ENCODE assay signal across 16 cellular contexts in the genomic region with DNA sequence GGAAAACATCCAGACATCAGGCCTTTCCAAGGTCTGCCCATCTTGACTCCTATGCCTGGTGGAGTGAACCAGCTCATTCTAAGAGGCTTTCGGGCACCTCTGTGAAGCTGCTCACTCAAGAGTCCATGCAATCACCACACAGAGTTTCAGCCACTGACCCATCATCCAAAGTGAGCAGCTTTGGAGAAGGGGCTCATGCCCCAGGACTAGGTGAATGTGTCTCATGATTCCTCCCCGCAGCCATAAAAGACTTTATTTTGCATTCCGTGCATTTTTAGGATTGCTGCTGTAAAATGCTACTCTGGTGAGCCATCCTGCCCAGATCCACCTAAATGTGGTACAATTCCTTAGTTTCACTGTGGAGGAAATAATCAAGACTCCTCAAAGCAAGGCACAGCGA. TPM values are rescaled to one million over a fixed set of nuclear protein-coding genes. Genes with fewer than 3 reads are reported as not detected.
A peak's percentile ranks its signal among the peaks of the same experiment; 100 is the strongest.
DNase-seq lines count a peak whose midpoint lies in the region; FAIRE-seq and TF ChIP-seq lines count a peak whose summit lies in the region.
"Had no signal": no experiment of that assay in that cellular context is flagged by ENCODE, and none has a peak within 500 bp of the region (broad histone marks: within the 10 kb centered on the region; RNA-seq: fewer than 3 reads in every experiment).

No MANE protein-coding gene starts in this region.

- no peak overlapping the region for H3K4me3 Mint-ChIP-seq in activated T-cell treated with anti-CD3 and anti-CD28 coated beads, Interleukin-2, amount 50 U/mL, for 24 hours
- no peak overlapping the region for H3K4me3 Mint-ChIP-seq in activated CD4-positive, alpha-beta memory T cell treated with anti-CD3 and anti-CD28 coated beads, Interleukin-2, amount 10 ng/mL, durations not matched to agents 7 days and 5 days
- H3K4me3 Mint-ChIP-seq: activated CD8-positive, alpha-beta T cell treated with anti-CD3 and anti-CD28 coated beads, Interleukin-2, amount 10 ng/mL, durations not matched to agents 7 days and 5 days; immature natural killer cell had no signal

- no peak for TF ChIP-seq CTCF in BJ (IDR thresholded peaks at IDR 0.05; ENCODE audit: insufficient read depth, low read depth, low read length)
- TF ChIP-seq CTCF in brain microvascular endothelial cell (IDR thresholded peaks at IDR 0.05; ENCODE audit: low read depth, low read length, missing control alignments) = no peak
- TF ChIP-seq CTCF in parathyroid adenoma (IDR thresholded peaks at IDR 0.05) = no peak

- H3K27me3 Mint-ChIP-seq in activated T-cell treated with anti-CD3 and anti-CD28 coated beads, Interleukin-2, amount 50 U/mL, for 24 hours = no peaks in the 10 kb centered on the region
- H3K27me3 Mint-ChIP-seq in activated CD4-positive, alpha-beta memory T cell treated with anti-CD3 and anti-CD28 coated beads, Interleukin-2, amount 10 ng/mL, durations not matched to agents 7 days and 5 days = peaks cover 15% of the 10 kb centered on the region

- peak overlapping the region; percentile 73 for H2AFZ ChIP-seq in parathyroid adenoma

- no peak overlapping the region for H3K4me3 ChIP-seq in BJ (ENCODE audit: low read depth, low read length)
- H3K4me3 ChIP-seq in brain microvascular endothelial cell (ENCODE audit: low read depth, low read length) = no peak overlapping the region
- H3K4me3 ChIP-seq in parathyroid adenoma (ENCODE audit: low read depth, low read length) = no peak overlapping the region
- H3K4me3 ChIP-seq: BLaER1 treated with 17β-estradiol and CSF1 and Interleukin-3, amounts not matched to agents 10 nM and 100 nM; cardiac muscle cell; GM12878 had no signal

- H3K27ac ChIP-seq in brain microvascular endothelial cell (no peak overlapping the region), parathyroid adenoma (peak overlapping the region; percentile 99)
- H3K27ac ChIP-seq: BLaER1 treated with 17β-estradiol and CSF1 and Interleukin-3, amounts not matched to agents 10 nM and 100 nM; cardiac muscle cell had no signal

- no peaks in the 10 kb centered on the region for H3K27me3 ChIP-seq in BJ (ENCODE audit: control insufficient read depth, insufficient read depth, low read length)
- H3K27me3 ChIP-seq in brain microvascular endothelial cell (replicated peaks) = no peaks in the 10 kb centered on the region
- H3K27me3 ChIP-seq in parathyroid adenoma (ENCODE audit: control insufficient read depth, insufficient read depth, low read length) = no peaks in the 10 kb centered on the region
- H3K27me3 ChIP-seq: BLaER1 treated with 17β-estradiol and CSF1 and Interleukin-3, amounts not matched to agents 10 nM and 100 nM; cardiac muscle cell had no signal

- peaks cover 2% of the 10 kb centered on the region for H3K9me3 ChIP-seq in parathyroid adenoma (ENCODE audit: control insufficient read depth, low read length)

- POLR2A ChIA-PET in BJ (lab: Charles Lee) = no interaction called here
- POLR2A ChIA-PET in activated CD4-positive, alpha-beta memory T cell treated with anti-CD3 and anti-CD28 coated beads, Interleukin-2, amount 10 ng/mL, durations not matched to agents 7 days and 5 days (lab: Charles Lee) = interaction anchor here (1.3 to 2.4 kb wide), 2 partner anchors 8 to 10 kb away, joined by 4 to 8 read pairs; no protein-coding TSS in a partner anchor

- no peak overlapping the region for H3K9ac ChIP-seq in parathyroid adenoma
- H3K9ac ChIP-seq: BLaER1 treated with 17β-estradiol and CSF1 and Interleukin-3, amounts not matched to agents 10 nM and 100 nM had no signal

- no peak overlapping the region for H3K4me2 ChIP-seq in parathyroid adenoma (ENCODE audit: low read length)
- H3K4me2 ChIP-seq: BLaER1 treated with 17β-estradiol and CSF1 and Interleukin-3, amounts not matched to agents 10 nM and 100 nM had no signal

- H3K27ac Mint-ChIP-seq in activated T-cell treated with anti-CD3 and anti-CD28 coated beads, Interleukin-2, amount 50 U/mL, for 24 hours = no peak overlapping the region
- H3K27ac Mint-ChIP-seq in activated CD4-positive, alpha-beta memory T cell treated with anti-CD3 and anti-CD28 coated beads, Interleukin-2, amount 10 ng/mL, durations not matched to agents 7 days and 5 days = no peak overlapping the region
- H3K27ac Mint-ChIP-seq: activated CD8-positive, alpha-beta T cell treated with anti-CD3 and anti-CD28 coated beads, Interleukin-2, amount 10 ng/mL, durations not matched to agents 7 days and 5 days had no signal

- peaks cover 16% of the 10 kb centered on the region for H3K4me1 Mint-ChIP-seq in activated T-cell treated with anti-CD3 and anti-CD28 coated beads, Interleukin-2, amount 50 U/mL, for 24 hours (ENCODE audit: low read depth)
- peaks cover 9% of the 10 kb centered on the region for H3K4me1 Mint-ChIP-seq in activated CD4-positive, alpha-beta memory T cell treated with anti-CD3 and anti-CD28 coated beads, Interleukin-2, amount 10 ng/mL, durations not matched to agents 7 days and 5 days

- H3K36me3 Mint-ChIP-seq in activated T-cell treated with anti-CD3 and anti-CD28 coated beads, Interleukin-2, amount 50 U/mL, for 24 hours (ENCODE audit: low read depth) = no peaks in the 10 kb centered on the region
- no peaks in the 10 kb centered on the region for H3K36me3 Mint-ChIP-seq in activated CD4-positive, alpha-beta memory T cell treated with anti-CD3 and anti-CD28 coated beads, Interleukin-2, amount 10 ng/mL, durations not matched to agents 7 days and 5 days (ENCODE audit: low read depth)
- H3K36me3 Mint-ChIP-seq: immature natural killer cell had no signal

- CTCF ChIA-PET in BJ (lab: Yijun Ruan, JAX) = interaction anchor here (0.6 to 1.8 kb wide), 2 partner anchors 12 to 127 kb away, joined by 3 to 4 read pairs; no protein-coding TSS in a partner anchor
- CTCF ChIA-PET in activated CD4-positive, alpha-beta memory T cell treated with anti-CD3 and anti-CD28 coated beads, Interleukin-2, amount 10 ng/mL, durations not matched to agents 7 days and 5 days (lab: Charles Lee) = interaction anchor here (1.1 kb wide), 1 partner anchor 145 kb away, joined by 3 read pairs; no protein-coding TSS in a partner anchor

- no peaks in the 10 kb centered on the region for H3K9me3 Mint-ChIP-seq in activated T-cell treated with anti-CD3 and anti-CD28 coated beads, Interleukin-2, amount 50 U/mL, for 24 hours
- H3K9me3 Mint-ChIP-seq in activated CD4-positive, alpha-beta memory T cell treated with anti-CD3 and anti-CD28 coated beads, Interleukin-2, amount 10 ng/mL, durations not matched to agents 7 days and 5 days = no peaks in the 10 kb centered on the region
- H3K9me3 Mint-ChIP-seq: immature natural killer cell had no signal

- H3K4me1 ChIP-seq in parathyroid adenoma = peaks cover 58% of the 10 kb centered on the region

- H3K79me2 ChIP-seq in parathyroid adenoma = no peaks in the 10 kb centered on the region

- H3K36me3 ChIP-seq in BJ (ENCODE audit: control insufficient read depth, insufficient read depth, low read length) (no peaks in the 10 kb centered on the region), brain microvascular endothelial cell (replicated peaks) (no peaks in the 10 kb centered on the region), parathyroid adenoma (ENCODE audit: control insufficient read depth, insufficient read depth, low read length) (no peaks in the 10 kb centered on the region)
- H3K36me3 ChIP-seq: BLaER1 treated with 17β-estradiol and CSF1 and Interleukin-3, amounts not matched to agents 10 nM and 100 nM; cardiac muscle cell had no signal

- DNase-seq in BJ (ENCODE audit: low read depth) (peak; percentile 30), HTR-8/SVneo (ENCODE audit: insufficient read length, low spot score) (peak; percentile 38), brain microvascular endothelial cell (peak; percentile 6), SHP77 (lab: John Stamatoyannopoulos, UW) (no peak), putamen (ENCODE audit: low spot score) (no peak)
- DNase-seq in activated T-cell treated with anti-CD3 and anti-CD28 coated beads, Interleukin-2, amount 50 U/mL, for 24 hours = no peak
- no peak for DNase-seq in activated CD4-positive, alpha-beta memory T cell treated with anti-CD3 and anti-CD28 coated beads, Interleukin-2, amount 10 ng/mL, durations not matched to agents 7 days and 5 days
- DNase-seq: activated CD8-positive, alpha-beta T cell treated with anti-CD3 and anti-CD28 coated beads, Interleukin-2, amount 10 ng/mL, durations not matched to agents 7 days and 5 days; foreskin melanocyte; immature natural killer cell; NCI-H1417 treated with DMSO at 0.1 percent for 48 hours; nucleus accumbens had no signal

- in situ Hi-C loops in brain microvascular endothelial cell (cut with HindIII; ENCODE audit: low pct_ligation_motif_present, low sequenced_read_pairs) = no loop called here

- no peak for FAIRE-seq in HTR-8/SVneo (lab: Jason Lieb, UNC)
- FAIRE-seq: GM12878 had no signal

RNA-seq across cellular contexts. Expression of a gene that starts 44.5 kb away (rescaled TPM):
- polyA plus RNA-seq in BJ (2011; rRNA removed) = 113 and 117 TPM in 2 replicates
- 76.5 and 83.8 TPM in 2 replicates for polyA minus RNA-seq in BJ (2011; rRNA and poly(A)+ RNA removed)
- total RNA-seq in activated CD4-positive, alpha-beta memory T cell treated with anti-CD3 and anti-CD28 coated beads, Interleukin-2, amount 10 ng/mL, durations not matched to agents 7 days and 5 days = 100 to 1,000 TPM; 225 to 228 TPM

Comparison
In these comparisons a context has a peak if more than half of its experiments do, and no peak if none do; other contexts are left out.
1. DNase-seq: peak in BJ (single experiment), HTR-8/SVneo (single experiment) and brain microvascular endothelial cell (single experiment); none in SHP77 (0 of 2), activated T-cell treated with anti-CD3 and anti-CD28 coated beads, Interleukin-2, amount 50 U/mL, for 24 hours (single experiment), putamen (single experiment) and activated CD4-positive, alpha-beta memory T cell treated with anti-CD3 and anti-CD28 coated beads, Interleukin-2, amount 10 ng/mL, durations not matched to agents 7 days and 5 days (single experiment).